In the genomic region with DNA sequence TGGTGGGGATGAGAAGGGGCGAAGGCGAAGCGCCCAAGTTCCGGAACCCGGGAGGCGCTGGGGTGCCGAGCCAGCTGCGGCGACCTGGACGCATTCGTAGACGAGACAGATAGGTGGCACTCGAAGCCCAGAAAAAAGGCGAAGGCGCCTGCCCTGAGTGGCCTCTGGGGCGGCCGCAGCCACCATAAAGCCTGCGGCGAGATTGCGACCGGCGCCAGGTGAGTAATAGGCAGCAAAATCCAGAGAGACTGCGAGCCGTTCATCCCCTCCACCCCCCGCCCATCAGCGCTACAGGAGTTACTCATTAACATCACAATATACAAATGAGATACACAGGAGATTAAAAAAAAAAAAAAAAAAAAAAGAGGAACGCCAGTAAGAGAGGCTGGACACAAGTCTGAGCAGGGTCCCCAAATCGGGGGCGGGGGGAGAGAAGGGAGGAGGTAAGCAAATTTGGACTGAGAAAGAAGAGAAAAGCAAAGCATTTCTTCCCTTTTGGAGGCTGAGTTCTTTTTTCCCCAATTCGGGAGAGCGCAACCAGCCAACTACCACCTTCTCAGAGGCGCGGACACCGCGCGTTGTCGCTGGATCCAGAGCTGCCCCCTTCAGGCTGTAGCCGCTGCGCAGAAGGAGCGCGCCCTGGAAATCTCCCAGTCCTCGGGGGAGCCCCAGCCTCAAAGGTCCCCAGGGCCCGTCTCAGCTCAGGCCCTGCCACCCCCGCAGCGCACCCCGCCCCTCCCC, we compare ENCODE assay signal across 1 cellular context.
TF ChIP-seq lines count a peak whose summit lies in the region.

No MANE protein-coding gene starts in this region.

TF ChIP-seq in HepG2, 621 proteins besides CTCF, POLR2A, EP300 and RAD21 (continued from another document and continues in another):
- TF ChIP-seq, protein P1, sequence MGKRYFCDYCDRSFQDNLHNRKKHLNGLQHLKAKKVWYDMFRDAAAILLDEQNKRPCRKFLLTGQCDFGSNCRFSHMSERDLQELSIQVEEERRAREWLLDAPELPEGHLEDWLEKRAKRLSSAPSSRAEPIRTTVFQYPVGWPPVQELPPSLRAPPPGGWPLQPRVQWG (CRISPR knock-in tag; IDR thresholded peaks at IDR 0.05; ENCODE audit: borderline replicate concordance, low read depth) = no peak
- TF ChIP-seq FOXK2 (IDR thresholded peaks at IDR 0.05) (no peak), REPIN1 (CRISPR knock-in tag; IDR thresholded peaks at IDR 0.05; ENCODE audit: borderline replicate concordance, low read depth) (no peak), ZFX (CRISPR knock-in tag; IDR thresholded peaks at IDR 0.05; ENCODE audit: low read depth) (no peak; the same call in 1 of the 2 replicates), TCF7 (IDR thresholded peaks at IDR 0.05; ENCODE audit: low read depth) (peak; percentile 24; the same call in 1 of the 2 replicates), HIVEP1 (CRISPR knock-in tag; IDR thresholded peaks at IDR 0.05) (no peak), ZNF207 (IDR thresholded peaks at IDR 0.05; ENCODE audit: borderline replicate concordance) (no peak), SOX5 (CRISPR knock-in tag; IDR thresholded peaks at IDR 0.05; ENCODE audit: borderline replicate concordance) (peak; percentile 32; the same call in 1 of the 2 replicates), ZFAT (CRISPR knock-in tag; conservative IDR thresholded peaks at IDR 0.05) (no peak), ZNF674 (CRISPR knock-in tag; IDR thresholded peaks at IDR 0.05; ENCODE audit: low read depth) (no peak), KAT2B (IDR thresholded peaks at IDR 0.05; ENCODE audit: borderline replicate concordance, low read depth, low read length) (no peak), SRY (CRISPR knock-in tag; IDR thresholded peaks at IDR 0.05) (no peak), HNF4A (CRISPR knock-in tag; IDR thresholded peaks at IDR 0.05) (peak; percentile 10; the same call in 1 of the 2 replicates), ZNF616 (CRISPR knock-in tag; IDR thresholded peaks at IDR 0.05; ENCODE audit: low read depth) (no peak), ARNTL (CRISPR knock-in tag; IDR thresholded peaks at IDR 0.05) (no peak), NONO (IDR thresholded peaks at IDR 0.05) (no peak), NONO (CRISPR knock-in tag; conservative IDR thresholded peaks at IDR 0.05) (0 out of 2 replicates have a peak, but pooled peaks have one; percentile 37), FOXC1 (CRISPR knock-in tag; IDR thresholded peaks at IDR 0.05; ENCODE audit: borderline replicate concordance) (no peak), FLYWCH1 (CRISPR knock-in tag; IDR thresholded peaks at IDR 0.05) (no peak), JUNB (CRISPR knock-in tag; IDR thresholded peaks at IDR 0.05; ENCODE audit: borderline replicate concordance) (no peak), ZNF101 (CRISPR knock-in tag; IDR thresholded peaks at IDR 0.05; ENCODE audit: borderline replicate concordance, low read depth) (no peak), NR2F6 (IDR thresholded peaks at IDR 0.05) (no peak; the same call in 1 of the 2 replicates), NR2F6 (CRISPR knock-in tag; IDR thresholded peaks at IDR 0.05) (peak; percentile 71; the same call in 1 of the 2 replicates), SOX13 (IDR thresholded peaks at IDR 0.05) (no peak), SOX13 (CRISPR knock-in tag; conservative IDR thresholded peaks at IDR 0.05 in 1 of 2, IDR thresholded peaks at IDR 0.05 in 1 of 2) (peak in 1 of 2 experiments; percentile 47; a peak in 1 of 4 replicates), SNAI1 (CRISPR knock-in tag; IDR thresholded peaks at IDR 0.05; ENCODE audit: borderline replicate concordance) (no peak), KLF11 (CRISPR knock-in tag; IDR thresholded peaks at IDR 0.05) (0 out of 2 replicates have a peak, but pooled peaks have one; percentile 30), ZNF232 (CRISPR knock-in tag; IDR thresholded peaks at IDR 0.05; ENCODE audit: borderline replicate concordance) (no peak), ARHGAP35 (CRISPR knock-in tag; IDR thresholded peaks at IDR 0.05; ENCODE audit: borderline replicate concordance) (no peak), MED1 (CRISPR knock-in tag; IDR thresholded peaks at IDR 0.05) (peak; percentile 61), ZFP1 (CRISPR knock-in tag; IDR thresholded peaks at IDR 0.05) (no peak), ZNF605 (CRISPR knock-in tag; IDR thresholded peaks at IDR 0.05) (no peak), SIN3A (IDR thresholded peaks at IDR 0.05; ENCODE audit: borderline replicate concordance, low read depth, low read length) (no peak)
- TF ChIP-seq, protein P2, sequence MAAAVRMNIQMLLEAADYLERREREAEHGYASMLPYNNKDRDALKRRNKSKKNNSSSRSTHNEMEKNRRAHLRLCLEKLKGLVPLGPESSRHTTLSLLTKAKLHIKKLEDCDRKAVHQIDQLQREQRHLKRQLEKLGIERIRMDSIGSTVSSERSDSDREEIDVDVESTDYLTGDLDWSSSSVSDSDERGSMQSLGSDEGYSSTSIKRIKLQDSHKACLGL (CRISPR knock-in tag; IDR thresholded peaks at IDR 0.05) = no peak
- TF ChIP-seq, protein P3, sequence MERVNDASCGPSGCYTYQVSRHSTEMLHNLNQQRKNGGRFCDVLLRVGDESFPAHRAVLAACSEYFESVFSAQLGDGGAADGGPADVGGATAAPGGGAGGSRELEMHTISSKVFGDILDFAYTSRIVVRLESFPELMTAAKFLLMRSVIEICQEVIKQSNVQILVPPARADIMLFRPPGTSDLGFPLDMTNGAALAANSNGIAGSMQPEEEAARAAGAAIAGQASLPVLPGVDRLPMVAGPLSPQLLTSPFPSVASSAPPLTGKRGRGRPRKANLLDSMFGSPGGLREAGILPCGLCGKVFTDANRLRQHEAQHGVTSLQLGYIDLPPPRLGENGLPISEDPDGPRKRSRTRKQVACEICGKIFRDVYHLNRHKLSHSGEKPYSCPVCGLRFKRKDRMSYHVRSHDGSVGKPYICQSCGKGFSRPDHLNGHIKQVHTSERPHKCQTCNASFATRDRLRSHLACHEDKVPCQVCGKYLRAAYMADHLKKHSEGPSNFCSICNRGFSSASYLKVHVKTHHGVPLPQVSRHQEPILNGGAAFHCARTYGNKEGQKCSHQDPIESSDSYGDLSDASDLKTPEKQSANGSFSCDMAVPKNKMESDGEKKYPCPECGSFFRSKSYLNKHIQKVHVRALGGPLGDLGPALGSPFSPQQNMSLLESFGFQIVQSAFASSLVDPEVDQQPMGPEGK (CRISPR knock-in tag; IDR thresholded peaks at IDR 0.05) = peak; percentile 31; the same call in 1 of the 2 replicates
- TF ChIP-seq, protein P4, sequence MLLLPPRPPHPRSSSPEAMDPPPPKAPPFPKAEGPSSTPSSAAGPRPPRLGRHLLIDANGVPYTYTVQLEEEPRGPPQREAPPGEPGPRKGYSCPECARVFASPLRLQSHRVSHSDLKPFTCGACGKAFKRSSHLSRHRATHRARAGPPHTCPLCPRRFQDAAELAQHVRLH (CRISPR knock-in tag; IDR thresholded peaks at IDR 0.05; ENCODE audit: borderline replicate concordance, low read depth) = peak; percentile 59; the same call in 1 of the 2 replicates
- TF ChIP-seq, protein P5, sequence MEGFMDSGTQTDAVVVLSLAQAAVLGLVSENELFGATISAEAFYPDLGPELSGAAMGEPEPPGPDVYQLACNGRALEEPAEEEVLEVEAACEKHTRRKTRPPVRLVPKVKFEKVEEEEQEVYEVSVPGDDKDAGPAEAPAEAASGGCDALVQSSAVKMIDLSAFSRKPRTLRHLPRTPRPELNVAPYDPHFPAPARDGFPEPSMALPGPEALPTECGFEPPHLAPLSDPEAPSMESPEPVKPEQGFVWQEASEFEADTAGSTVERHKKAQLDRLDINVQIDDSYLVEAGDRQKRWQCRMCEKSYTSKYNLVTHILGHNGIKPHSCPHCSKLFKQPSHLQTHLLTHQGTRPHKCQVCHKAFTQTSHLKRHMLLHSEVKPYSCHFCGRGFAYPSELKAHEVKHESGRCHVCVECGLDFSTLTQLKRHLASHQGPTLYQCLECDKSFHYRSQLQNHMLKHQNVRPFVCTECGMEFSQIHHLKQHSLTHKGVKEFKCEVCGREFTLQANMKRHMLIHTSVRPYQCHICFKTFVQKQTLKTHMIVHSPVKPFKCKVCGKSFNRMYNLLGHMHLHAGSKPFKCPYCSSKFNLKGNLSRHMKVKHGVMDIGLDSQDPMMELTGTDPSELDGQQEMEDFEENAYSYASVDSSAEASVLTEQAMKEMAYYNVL (CRISPR knock-in tag; IDR thresholded peaks at IDR 0.05; ENCODE audit: borderline replicate concordance) = no peak
- TF ChIP-seq, protein P6, sequence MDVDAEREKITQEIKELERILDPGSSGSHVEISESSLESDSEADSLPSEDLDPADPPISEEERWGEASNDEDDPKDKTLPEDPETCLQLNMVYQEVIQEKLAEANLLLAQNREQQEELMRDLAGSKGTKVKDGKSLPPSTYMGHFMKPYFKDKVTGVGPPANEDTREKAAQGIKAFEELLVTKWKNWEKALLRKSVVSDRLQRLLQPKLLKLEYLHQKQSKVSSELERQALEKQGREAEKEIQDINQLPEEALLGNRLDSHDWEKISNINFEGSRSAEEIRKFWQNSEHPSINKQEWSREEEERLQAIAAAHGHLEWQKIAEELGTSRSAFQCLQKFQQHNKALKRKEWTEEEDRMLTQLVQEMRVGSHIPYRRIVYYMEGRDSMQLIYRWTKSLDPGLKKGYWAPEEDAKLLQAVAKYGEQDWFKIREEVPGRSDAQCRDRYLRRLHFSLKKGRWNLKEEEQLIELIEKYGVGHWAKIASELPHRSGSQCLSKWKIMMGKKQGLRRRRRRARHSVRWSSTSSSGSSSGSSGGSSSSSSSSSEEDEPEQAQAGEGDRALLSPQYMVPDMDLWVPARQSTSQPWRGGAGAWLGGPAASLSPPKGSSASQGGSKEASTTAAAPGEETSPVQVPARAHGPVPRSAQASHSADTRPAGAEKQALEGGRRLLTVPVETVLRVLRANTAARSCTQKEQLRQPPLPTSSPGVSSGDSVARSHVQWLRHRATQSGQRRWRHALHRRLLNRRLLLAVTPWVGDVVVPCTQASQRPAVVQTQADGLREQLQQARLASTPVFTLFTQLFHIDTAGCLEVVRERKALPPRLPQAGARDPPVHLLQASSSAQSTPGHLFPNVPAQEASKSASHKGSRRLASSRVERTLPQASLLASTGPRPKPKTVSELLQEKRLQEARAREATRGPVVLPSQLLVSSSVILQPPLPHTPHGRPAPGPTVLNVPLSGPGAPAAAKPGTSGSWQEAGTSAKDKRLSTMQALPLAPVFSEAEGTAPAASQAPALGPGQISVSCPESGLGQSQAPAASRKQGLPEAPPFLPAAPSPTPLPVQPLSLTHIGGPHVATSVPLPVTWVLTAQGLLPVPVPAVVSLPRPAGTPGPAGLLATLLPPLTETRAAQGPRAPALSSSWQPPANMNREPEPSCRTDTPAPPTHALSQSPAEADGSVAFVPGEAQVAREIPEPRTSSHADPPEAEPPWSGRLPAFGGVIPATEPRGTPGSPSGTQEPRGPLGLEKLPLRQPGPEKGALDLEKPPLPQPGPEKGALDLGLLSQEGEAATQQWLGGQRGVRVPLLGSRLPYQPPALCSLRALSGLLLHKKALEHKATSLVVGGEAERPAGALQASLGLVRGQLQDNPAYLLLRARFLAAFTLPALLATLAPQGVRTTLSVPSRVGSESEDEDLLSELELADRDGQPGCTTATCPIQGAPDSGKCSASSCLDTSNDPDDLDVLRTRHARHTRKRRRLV (CRISPR knock-in tag; IDR thresholded peaks at IDR 0.05) = 0 out of 2 replicates have a peak, but pooled peaks have one; percentile 51
- TF ChIP-seq, protein P7, sequence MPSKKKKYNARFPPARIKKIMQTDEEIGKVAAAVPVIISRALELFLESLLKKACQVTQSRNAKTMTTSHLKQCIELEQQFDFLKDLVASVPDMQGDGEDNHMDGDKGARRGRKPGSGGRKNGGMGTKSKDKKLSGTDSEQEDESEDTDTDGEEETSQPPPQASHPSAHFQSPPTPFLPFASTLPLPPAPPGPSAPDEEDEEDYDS (CRISPR knock-in tag; IDR thresholded peaks at IDR 0.05) = peak; percentile 57; the same call in 1 of the 2 replicates
- TF ChIP-seq, protein P8, sequence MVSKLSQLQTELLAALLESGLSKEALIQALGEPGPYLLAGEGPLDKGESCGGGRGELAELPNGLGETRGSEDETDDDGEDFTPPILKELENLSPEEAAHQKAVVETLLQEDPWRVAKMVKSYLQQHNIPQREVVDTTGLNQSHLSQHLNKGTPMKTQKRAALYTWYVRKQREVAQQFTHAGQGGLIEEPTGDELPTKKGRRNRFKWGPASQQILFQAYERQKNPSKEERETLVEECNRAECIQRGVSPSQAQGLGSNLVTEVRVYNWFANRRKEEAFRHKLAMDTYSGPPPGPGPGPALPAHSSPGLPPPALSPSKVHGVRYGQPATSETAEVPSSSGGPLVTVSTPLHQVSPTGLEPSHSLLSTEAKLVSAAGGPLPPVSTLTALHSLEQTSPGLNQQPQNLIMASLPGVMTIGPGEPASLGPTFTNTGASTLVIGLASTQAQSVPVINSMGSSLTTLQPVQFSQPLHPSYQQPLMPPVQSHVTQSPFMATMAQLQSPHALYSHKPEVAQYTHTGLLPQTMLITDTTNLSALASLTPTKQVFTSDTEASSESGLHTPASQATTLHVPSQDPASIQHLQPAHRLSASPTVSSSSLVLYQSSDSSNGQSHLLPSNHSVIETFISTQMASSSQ (IDR thresholded peaks at IDR 0.05; ENCODE audit: low read depth) = peak; percentile 78
- TF ChIP-seq, protein P8 (CRISPR knock-in tag; IDR thresholded peaks at IDR 0.05; ENCODE audit: borderline replicate concordance) = peak; percentile 94
- TF ChIP-seq, protein P9, sequence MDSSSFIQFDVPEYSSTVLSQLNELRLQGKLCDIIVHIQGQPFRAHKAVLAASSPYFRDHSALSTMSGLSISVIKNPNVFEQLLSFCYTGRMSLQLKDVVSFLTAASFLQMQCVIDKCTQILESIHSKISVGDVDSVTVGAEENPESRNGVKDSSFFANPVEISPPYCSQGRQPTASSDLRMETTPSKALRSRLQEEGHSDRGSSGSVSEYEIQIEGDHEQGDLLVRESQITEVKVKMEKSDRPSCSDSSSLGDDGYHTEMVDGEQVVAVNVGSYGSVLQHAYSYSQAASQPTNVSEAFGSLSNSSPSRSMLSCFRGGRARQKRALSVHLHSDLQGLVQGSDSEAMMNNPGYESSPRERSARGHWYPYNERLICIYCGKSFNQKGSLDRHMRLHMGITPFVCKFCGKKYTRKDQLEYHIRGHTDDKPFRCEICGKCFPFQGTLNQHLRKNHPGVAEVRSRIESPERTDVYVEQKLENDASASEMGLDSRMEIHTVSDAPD (CRISPR knock-in tag; IDR thresholded peaks at IDR 0.05) = peak; percentile 38; the same call in 1 of the 2 replicates
